In genomic region chr22:46563381-46564083, GRCh38 we compare ENCODE assay signal across 1 cellular context.
TF ChIP-seq lines count a peak whose summit lies in the region.

No MANE protein-coding gene starts in this region.

TF ChIP-seq in K562, 482 proteins besides CTCF, POLR2A, EP300 and RAD21 (continued from another document):
- TF ChIP-seq ATF1 (CRISPR knock-in tag; IDR thresholded peaks at IDR 0.05) (no peak), ATF1 (tag; IDR thresholded peaks at IDR 0.05) (0 out of 2 replicates have a peak, but pooled peaks have one; percentile 30), TAF15 (IDR thresholded peaks at IDR 0.05; ENCODE audit: low read depth, low read length) (no peak), ZZZ3 (IDR thresholded peaks at IDR 0.05) (no peak), ETV5 (CRISPR knock-in tag; IDR thresholded peaks at IDR 0.05; ENCODE audit: low read depth) (no peak), ZNF146 (CRISPR knock-in tag; IDR thresholded peaks at IDR 0.05; ENCODE audit: unreplicated experiment) (no peak), HIVEP1 (CRISPR knock-in tag; IDR thresholded peaks at IDR 0.05) (no peak), CC2D1A (IDR thresholded peaks at IDR 0.05) (no peak), POLR2G (IDR thresholded peaks at IDR 0.05; ENCODE audit: low read depth, low read length) (peak; percentile 57; the same call in 1 of the 2 replicates), ZNF444 (CRISPR knock-in tag; IDR thresholded peaks at IDR 0.05) (no peak), CAMTA2 (CRISPR knock-in tag; conservative IDR thresholded peaks at IDR 0.05) (no peak), SMC3 (conservative IDR thresholded peaks at IDR 0.05; ENCODE audit: insufficient read depth, low read depth, low read length) (peak; percentile 81), BRCA1 (IDR thresholded peaks at IDR 0.05) (no peak), BRCA1 (CRISPR knock-in tag; IDR thresholded peaks at IDR 0.05) (no peak), ZNF140 (CRISPR knock-in tag; IDR thresholded peaks at IDR 0.05) (no peak), GATAD2B (IDR thresholded peaks at IDR 0.05; ENCODE audit: borderline replicate concordance) (no peak), ZNF224 (CRISPR knock-in tag; IDR thresholded peaks at IDR 0.05) (no peak), ZNF445 (CRISPR knock-in tag; IDR thresholded peaks at IDR 0.05; ENCODE audit: low read depth) (no peak), PHF20 (IDR thresholded peaks at IDR 0.05; ENCODE audit: partially characterized antibody) (no peak), XRCC4 (IDR thresholded peaks at IDR 0.05; ENCODE audit: extremely low read depth, insufficient read depth, insufficient read length) (no peak), CHD4 (IDR thresholded peaks at IDR 0.05; ENCODE audit: insufficient read depth, insufficient replicate concordance, low read depth, low read length, poor library complexity, severe bottlenecking) (no peak)
- TF ChIP-seq, protein P1, sequence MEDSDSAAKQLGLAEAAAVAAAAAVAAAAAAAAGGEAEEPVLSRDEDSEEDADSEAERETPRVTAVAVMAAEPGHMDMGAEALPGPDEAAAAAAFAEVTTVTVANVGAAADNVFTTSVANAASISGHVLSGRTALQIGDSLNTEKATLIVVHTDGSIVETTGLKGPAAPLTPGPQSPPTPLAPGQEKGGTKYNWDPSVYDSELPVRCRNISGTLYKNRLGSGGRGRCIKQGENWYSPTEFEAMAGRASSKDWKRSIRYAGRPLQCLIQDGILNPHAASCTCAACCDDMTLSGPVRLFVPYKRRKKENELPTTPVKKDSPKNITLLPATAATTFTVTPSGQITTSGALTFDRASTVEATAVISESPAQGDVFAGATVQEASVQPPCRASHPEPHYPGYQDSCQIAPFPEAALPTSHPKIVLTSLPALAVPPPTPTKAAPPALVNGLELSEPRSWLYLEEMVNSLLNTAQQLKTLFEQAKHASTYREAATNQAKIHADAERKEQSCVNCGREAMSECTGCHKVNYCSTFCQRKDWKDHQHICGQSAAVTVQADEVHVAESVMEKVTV (CRISPR knock-in tag; IDR thresholded peaks at IDR 0.05), result peak; percentile 29; the same call in 1 of the 2 replicates
- TF ChIP-seq, protein P2, sequence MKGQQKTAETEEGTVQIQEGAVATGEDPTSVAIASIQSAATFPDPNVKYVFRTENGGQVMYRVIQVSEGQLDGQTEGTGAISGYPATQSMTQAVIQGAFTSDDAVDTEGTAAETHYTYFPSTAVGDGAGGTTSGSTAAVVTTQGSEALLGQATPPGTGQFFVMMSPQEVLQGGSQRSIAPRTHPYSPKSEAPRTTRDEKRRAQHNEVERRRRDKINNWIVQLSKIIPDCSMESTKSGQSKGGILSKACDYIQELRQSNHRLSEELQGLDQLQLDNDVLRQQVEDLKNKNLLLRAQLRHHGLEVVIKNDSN (CRISPR knock-in tag; IDR thresholded peaks at IDR 0.05), result peak; percentile 77
- TF ChIP-seq, protein P3, sequence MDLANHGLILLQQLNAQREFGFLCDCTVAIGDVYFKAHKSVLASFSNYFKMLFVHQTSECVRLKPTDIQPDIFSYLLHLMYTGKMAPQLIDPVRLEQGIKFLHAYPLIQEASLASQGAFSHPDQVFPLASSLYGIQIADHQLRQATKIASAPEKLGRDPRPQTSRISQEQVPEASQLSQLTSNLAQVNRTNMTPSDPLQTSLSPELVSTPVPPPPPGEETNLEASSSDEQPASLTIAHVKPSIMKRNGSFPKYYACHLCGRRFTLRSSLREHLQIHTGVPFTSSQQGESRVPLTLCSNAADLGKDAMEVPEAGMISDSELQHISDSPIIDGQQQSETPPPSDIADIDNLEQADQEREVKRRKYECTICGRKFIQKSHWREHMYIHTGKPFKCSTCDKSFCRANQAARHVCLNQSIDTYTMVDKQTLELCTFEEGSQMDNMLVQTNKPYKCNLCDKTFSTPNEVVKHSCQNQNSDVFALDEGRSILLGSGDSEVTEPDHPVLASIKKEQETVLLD (IDR thresholded peaks at IDR 0.05), result no peak
- TF ChIP-seq, protein P4, sequence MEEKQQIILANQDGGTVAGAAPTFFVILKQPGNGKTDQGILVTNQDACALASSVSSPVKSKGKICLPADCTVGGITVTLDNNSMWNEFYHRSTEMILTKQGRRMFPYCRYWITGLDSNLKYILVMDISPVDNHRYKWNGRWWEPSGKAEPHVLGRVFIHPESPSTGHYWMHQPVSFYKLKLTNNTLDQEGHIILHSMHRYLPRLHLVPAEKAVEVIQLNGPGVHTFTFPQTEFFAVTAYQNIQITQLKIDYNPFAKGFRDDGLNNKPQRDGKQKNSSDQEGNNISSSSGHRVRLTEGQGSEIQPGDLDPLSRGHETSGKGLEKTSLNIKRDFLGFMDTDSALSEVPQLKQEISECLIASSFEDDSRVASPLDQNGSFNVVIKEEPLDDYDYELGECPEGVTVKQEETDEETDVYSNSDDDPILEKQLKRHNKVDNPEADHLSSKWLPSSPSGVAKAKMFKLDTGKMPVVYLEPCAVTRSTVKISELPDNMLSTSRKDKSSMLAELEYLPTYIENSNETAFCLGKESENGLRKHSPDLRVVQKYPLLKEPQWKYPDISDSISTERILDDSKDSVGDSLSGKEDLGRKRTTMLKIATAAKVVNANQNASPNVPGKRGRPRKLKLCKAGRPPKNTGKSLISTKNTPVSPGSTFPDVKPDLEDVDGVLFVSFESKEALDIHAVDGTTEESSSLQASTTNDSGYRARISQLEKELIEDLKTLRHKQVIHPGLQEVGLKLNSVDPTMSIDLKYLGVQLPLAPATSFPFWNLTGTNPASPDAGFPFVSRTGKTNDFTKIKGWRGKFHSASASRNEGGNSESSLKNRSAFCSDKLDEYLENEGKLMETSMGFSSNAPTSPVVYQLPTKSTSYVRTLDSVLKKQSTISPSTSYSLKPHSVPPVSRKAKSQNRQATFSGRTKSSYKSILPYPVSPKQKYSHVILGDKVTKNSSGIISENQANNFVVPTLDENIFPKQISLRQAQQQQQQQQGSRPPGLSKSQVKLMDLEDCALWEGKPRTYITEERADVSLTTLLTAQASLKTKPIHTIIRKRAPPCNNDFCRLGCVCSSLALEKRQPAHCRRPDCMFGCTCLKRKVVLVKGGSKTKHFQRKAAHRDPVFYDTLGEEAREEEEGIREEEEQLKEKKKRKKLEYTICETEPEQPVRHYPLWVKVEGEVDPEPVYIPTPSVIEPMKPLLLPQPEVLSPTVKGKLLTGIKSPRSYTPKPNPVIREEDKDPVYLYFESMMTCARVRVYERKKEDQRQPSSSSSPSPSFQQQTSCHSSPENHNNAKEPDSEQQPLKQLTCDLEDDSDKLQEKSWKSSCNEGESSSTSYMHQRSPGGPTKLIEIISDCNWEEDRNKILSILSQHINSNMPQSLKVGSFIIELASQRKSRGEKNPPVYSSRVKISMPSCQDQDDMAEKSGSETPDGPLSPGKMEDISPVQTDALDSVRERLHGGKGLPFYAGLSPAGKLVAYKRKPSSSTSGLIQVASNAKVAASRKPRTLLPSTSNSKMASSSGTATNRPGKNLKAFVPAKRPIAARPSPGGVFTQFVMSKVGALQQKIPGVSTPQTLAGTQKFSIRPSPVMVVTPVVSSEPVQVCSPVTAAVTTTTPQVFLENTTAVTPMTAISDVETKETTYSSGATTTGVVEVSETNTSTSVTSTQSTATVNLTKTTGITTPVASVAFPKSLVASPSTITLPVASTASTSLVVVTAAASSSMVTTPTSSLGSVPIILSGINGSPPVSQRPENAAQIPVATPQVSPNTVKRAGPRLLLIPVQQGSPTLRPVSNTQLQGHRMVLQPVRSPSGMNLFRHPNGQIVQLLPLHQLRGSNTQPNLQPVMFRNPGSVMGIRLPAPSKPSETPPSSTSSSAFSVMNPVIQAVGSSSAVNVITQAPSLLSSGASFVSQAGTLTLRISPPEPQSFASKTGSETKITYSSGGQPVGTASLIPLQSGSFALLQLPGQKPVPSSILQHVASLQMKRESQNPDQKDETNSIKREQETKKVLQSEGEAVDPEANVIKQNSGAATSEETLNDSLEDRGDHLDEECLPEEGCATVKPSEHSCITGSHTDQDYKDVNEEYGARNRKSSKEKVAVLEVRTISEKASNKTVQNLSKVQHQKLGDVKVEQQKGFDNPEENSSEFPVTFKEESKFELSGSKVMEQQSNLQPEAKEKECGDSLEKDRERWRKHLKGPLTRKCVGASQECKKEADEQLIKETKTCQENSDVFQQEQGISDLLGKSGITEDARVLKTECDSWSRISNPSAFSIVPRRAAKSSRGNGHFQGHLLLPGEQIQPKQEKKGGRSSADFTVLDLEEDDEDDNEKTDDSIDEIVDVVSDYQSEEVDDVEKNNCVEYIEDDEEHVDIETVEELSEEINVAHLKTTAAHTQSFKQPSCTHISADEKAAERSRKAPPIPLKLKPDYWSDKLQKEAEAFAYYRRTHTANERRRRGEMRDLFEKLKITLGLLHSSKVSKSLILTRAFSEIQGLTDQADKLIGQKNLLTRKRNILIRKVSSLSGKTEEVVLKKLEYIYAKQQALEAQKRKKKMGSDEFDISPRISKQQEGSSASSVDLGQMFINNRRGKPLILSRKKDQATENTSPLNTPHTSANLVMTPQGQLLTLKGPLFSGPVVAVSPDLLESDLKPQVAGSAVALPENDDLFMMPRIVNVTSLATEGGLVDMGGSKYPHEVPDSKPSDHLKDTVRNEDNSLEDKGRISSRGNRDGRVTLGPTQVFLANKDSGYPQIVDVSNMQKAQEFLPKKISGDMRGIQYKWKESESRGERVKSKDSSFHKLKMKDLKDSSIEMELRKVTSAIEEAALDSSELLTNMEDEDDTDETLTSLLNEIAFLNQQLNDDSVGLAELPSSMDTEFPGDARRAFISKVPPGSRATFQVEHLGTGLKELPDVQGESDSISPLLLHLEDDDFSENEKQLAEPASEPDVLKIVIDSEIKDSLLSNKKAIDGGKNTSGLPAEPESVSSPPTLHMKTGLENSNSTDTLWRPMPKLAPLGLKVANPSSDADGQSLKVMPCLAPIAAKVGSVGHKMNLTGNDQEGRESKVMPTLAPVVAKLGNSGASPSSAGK (IDR thresholded peaks at IDR 0.05), result peak; percentile 29; the same call in 1 of the 2 replicates
TF ChIP-seq in K562: peak in this region for 22.
